In the genomic region with DNA sequence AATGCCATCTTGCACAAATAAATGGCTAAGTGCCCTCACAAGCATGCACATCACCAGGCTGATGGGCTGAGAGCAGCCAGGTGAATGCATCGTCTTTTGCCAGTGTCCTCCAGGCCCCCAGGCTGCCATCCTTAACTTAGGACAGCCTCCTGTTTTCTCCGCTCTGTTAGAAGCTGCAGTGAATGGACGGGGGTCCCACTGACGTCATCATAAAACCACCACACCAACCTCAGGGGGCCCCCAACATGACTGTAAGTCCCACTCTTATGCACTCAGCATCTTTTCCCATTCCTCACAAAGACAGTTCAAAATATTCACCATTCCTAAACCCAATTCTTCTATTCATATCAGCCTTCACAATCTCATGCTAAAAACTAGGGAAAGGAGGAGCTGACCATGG, we compare ENCODE assay signal across 41 cellular contexts. TPM values are rescaled to one million over a fixed set of nuclear protein-coding genes. Genes with fewer than 3 reads are reported as not detected.
"Had no signal": no experiment of that assay in that cellular context is flagged by ENCODE, and none has a peak within 500 bp of the region (broad histone marks: within the 10 kb centered on the region; RNA-seq: fewer than 3 reads in every experiment).

No MANE protein-coding gene starts in this region.

- H3K9me3 Mint-ChIP-seq: activated naive CD4-positive, alpha-beta T cell treated with anti-CD3 and anti-CD28 coated beads for 36 hours; activated naive CD4-positive, alpha-beta T cell treated with anti-CD3 and anti-CD28 coated beads, Interleukin-2, amount 10 ng/mL, durations not matched to agents 7 days and 5 days; activated naive CD8-positive, alpha-beta T cell treated with anti-CD3 and anti-CD28 coated beads for 36 hours; activated T-helper 1 cell treated with anti-CD3 and anti-CD28 coated beads, Interleukin-12 subunit alpha, Interleukin-12 subunit beta, Interleukin-2, Interleukin-4 antibody, amounts not matched to agents 30 ng/mL and 10 ng/mL and 1 ng/mL, durations not matched to agents 14 hours and 24 hours and 36 hours; activated T-helper 17 cell treated with anti-CD3 and anti-CD28 coated beads, Interleukin-2, amount 50 U/mL, for 72 hours; activated T-helper 2 cell treated with anti-CD3 and anti-CD28 coated beads, Interferon-gamma antibody, Interleukin-2, Interleukin-4, amounts not matched to agents 10 μg/mL and 5 μg/mL and 100 μg/mL, durations not matched to agents 14 hours and 24 hours and 36 hours had no signal

- H3K4me1 ChIP-seq: ascending aorta, body of pancreas, breast epithelium had no signal

- H3K36me3 Mint-ChIP-seq: activated naive CD4-positive, alpha-beta T cell treated with anti-CD3 and anti-CD28 coated beads, Interleukin-2, amount 10 ng/mL, durations not matched to agents 7 days and 5 days; activated naive CD4-positive, alpha-beta T cell treated with anti-CD3 and anti-CD28 coated beads, Interleukin-2, amount 50 U/mL, for 24 hours; activated naive CD4-positive, alpha-beta T cell treated with anti-CD3 and anti-CD28 coated beads, Interleukin-2, amount 50 U/mL, for 72 hours; activated naive CD8-positive, alpha-beta T cell; activated naive CD8-positive, alpha-beta T cell treated with anti-CD3 and anti-CD28 coated beads for 36 hours; activated naive CD8-positive, alpha-beta T cell treated with anti-CD3 and anti-CD28 coated beads, Interleukin-2, amount 10 ng/mL, durations not matched to agents 7 days and 5 days had no signal

- ATAC-seq: activated naive CD4-positive, alpha-beta T cell treated with anti-CD3 and anti-CD28 coated beads, Interleukin-2, amount 50 U/mL, for 72 hours; activated naive CD8-positive, alpha-beta T cell treated with anti-CD3 and anti-CD28 coated beads, Interleukin-2, amount 50 U/mL, for 24 hours; activated T-cell treated with anti-CD3 and anti-CD28 coated beads, Interleukin-2, amount 50 U/mL, for 4 hours; activated T-cell treated with anti-CD3 and anti-CD28 coated beads, Interleukin-2, amount 50 U/mL, for 72 hours; activated T-helper 17 cell treated with anti-CD3 and anti-CD28 coated beads, Interleukin-2, amount 50 U/mL, for 72 hours; body of pancreas had no signal

- H3K4me1 Mint-ChIP-seq: activated naive CD4-positive, alpha-beta T cell treated with anti-CD3 and anti-CD28 coated beads, Interleukin-2, amount 50 U/mL, for 24 hours; activated naive CD8-positive, alpha-beta T cell treated with anti-CD3 and anti-CD28 coated beads, Interleukin-2, amount 10 ng/mL, durations not matched to agents 7 days and 5 days; activated T-helper 17 cell treated with anti-CD3 and anti-CD28 coated beads, Interleukin-2, amount 50 U/mL, for 72 hours; central memory CD8-positive, alpha-beta T cell had no signal

- H3K9me3 ChIP-seq: adrenal gland, ascending aorta, body of pancreas, breast epithelium had no signal

- H3K4me3 Mint-ChIP-seq: activated naive CD4-positive, alpha-beta T cell treated with anti-CD3 and anti-CD28 coated beads for 36 hours; activated naive CD4-positive, alpha-beta T cell treated with anti-CD3 and anti-CD28 coated beads, Interleukin-2, amount 10 ng/mL, durations not matched to agents 7 days and 5 days; activated naive CD4-positive, alpha-beta T cell treated with anti-CD3 and anti-CD28 coated beads, Interleukin-2, amount 50 U/mL, for 24 hours; activated naive CD8-positive, alpha-beta T cell; activated naive CD8-positive, alpha-beta T cell treated with anti-CD3 and anti-CD28 coated beads for 36 hours; activated naive CD8-positive, alpha-beta T cell treated with anti-CD3 and anti-CD28 coated beads, Interleukin-2, amount 10 ng/mL, durations not matched to agents 7 days and 5 days; activated naive CD8-positive, alpha-beta T cell treated with anti-CD3 and anti-CD28 coated beads, Interleukin-2, amount 50 U/mL, for 24 hours; activated T-cell treated with anti-CD3 and anti-CD28 coated beads, Interleukin-2, amount 50 U/mL, for 24 hours; activated T-cell treated with anti-CD3 and anti-CD28 coated beads, Interleukin-2, amount 50 U/mL, for 4 hours; activated T-cell treated with anti-CD3 and anti-CD28 coated beads, Interleukin-2, amount 50 U/mL, for 72 hours; activated T-helper 1 cell treated with anti-CD3 and anti-CD28 coated beads, Interleukin-12 subunit alpha, Interleukin-12 subunit beta, Interleukin-2, Interleukin-4 antibody, amounts not matched to agents 30 ng/mL and 10 ng/mL and 1 ng/mL, durations not matched to agents 14 hours and 24 hours and 36 hours; activated T-helper 17 cell treated with anti-CD3 and anti-CD28 coated beads, Interleukin-2, amount 50 U/mL, for 72 hours; brain; central memory CD8-positive, alpha-beta T cell had no signal

- H3K27me3 ChIP-seq: adrenal gland, ascending aorta, body of pancreas, brain microvascular endothelial cell, breast epithelium, cardiac muscle cell had no signal

- H3K4me3 ChIP-seq: adrenal gland, ascending aorta, body of pancreas, breast epithelium, cardiac muscle cell had no signal

- H3K27me3 Mint-ChIP-seq: activated naive CD4-positive, alpha-beta T cell treated with anti-CD3 and anti-CD28 coated beads, Interleukin-2, amount 10 ng/mL, durations not matched to agents 7 days and 5 days; activated T-helper 17 cell treated with anti-CD3 and anti-CD28 coated beads, Interleukin-2, amount 50 U/mL, for 72 hours; central memory CD8-positive, alpha-beta T cell had no signal

- DNase-seq: activated effector memory CD4-positive, alpha-beta T cell treated with anti-CD3 and anti-CD28 coated beads, Interleukin-2, amount 50 U/mL, for 16 hours; activated effector memory CD4-positive, alpha-beta T cell treated with Interleukin-2 at 50 U/mL for 16 hours; activated gamma-delta T cell; activated gamma-delta T cell treated with Interleukin-2 at 50 U/mL for 16 hours; activated naive CD4-positive, alpha-beta T cell; activated naive CD4-positive, alpha-beta T cell treated with anti-CD3 and anti-CD28 coated beads for 36 hours; activated naive CD4-positive, alpha-beta T cell treated with anti-CD3 and anti-CD28 coated beads, Interleukin-2, amount 10 ng/mL, durations not matched to agents 7 days and 5 days; activated naive CD4-positive, alpha-beta T cell treated with anti-CD3 and anti-CD28 coated beads, Interleukin-2, amount 50 U/mL, for 16 hours; activated naive CD4-positive, alpha-beta T cell treated with Interleukin-2 at 50 U/mL for 16 hours; activated naive CD8-positive, alpha-beta T cell treated with anti-CD3 and anti-CD28 coated beads for 36 hours; activated naive CD8-positive, alpha-beta T cell treated with anti-CD3 and anti-CD28 coated beads, Interleukin-2, amount 10 ng/mL, durations not matched to agents 7 days and 5 days; activated naive CD8-positive, alpha-beta T cell treated with anti-CD3 and anti-CD28 coated beads, Interleukin-2, amount 50 U/mL, for 24 hours; activated T-cell treated with anti-CD3 and anti-CD28 coated beads for 4 hours; activated T-cell treated with anti-CD3 and anti-CD28 coated beads, Interleukin-2, amount 50 U/mL, for 1 hour; activated T-cell treated with anti-CD3 and anti-CD28 coated beads, Interleukin-2, amount 50 U/mL, for 24 hours; activated T-cell treated with anti-CD3 and anti-CD28 coated beads, Interleukin-2, amount 50 U/mL, for 4 hours; activated T-cell treated with anti-CD3 and anti-CD28 coated beads, Interleukin-2, amount 50 U/mL, for 48 hours; activated T-cell treated with anti-CD3 and anti-CD28 coated beads, Interleukin-2, amount 50 U/mL, for 72 hours; adrenal gland; amniotic stem cell; amygdala; anterior cingulate cortex; aorta; body of pancreas; brain microvascular endothelial cell; caudate nucleus; central memory CD4-positive, alpha-beta T cell; cerebellar nuclear complex had no signal

- H3K27ac ChIP-seq: adrenal gland, ascending aorta, body of pancreas, brain microvascular endothelial cell, breast epithelium, cardiac muscle cell had no signal

- H3K36me3 ChIP-seq: adrenal gland, ascending aorta, brain microvascular endothelial cell, breast epithelium, cardiac muscle cell had no signal

- H3K27ac Mint-ChIP-seq: activated naive CD4-positive, alpha-beta T cell treated with anti-CD3 and anti-CD28 coated beads for 36 hours; activated naive CD4-positive, alpha-beta T cell treated with anti-CD3 and anti-CD28 coated beads, Interleukin-2, amount 10 ng/mL, durations not matched to agents 7 days and 5 days; activated naive CD4-positive, alpha-beta T cell treated with anti-CD3 and anti-CD28 coated beads, Interleukin-2, amount 50 U/mL, for 24 hours; activated naive CD4-positive, alpha-beta T cell treated with anti-CD3 and anti-CD28 coated beads, Interleukin-2, amount 50 U/mL, for 72 hours; activated naive CD8-positive, alpha-beta T cell; activated naive CD8-positive, alpha-beta T cell treated with anti-CD3 and anti-CD28 coated beads for 36 hours; activated naive CD8-positive, alpha-beta T cell treated with anti-CD3 and anti-CD28 coated beads, Interleukin-2, amount 10 ng/mL, durations not matched to agents 7 days and 5 days; activated naive CD8-positive, alpha-beta T cell treated with anti-CD3 and anti-CD28 coated beads, Interleukin-2, amount 50 U/mL, for 24 hours; activated T-cell treated with anti-CD3 and anti-CD28 coated beads, Interleukin-2, amount 50 U/mL, for 24 hours; activated T-cell treated with anti-CD3 and anti-CD28 coated beads, Interleukin-2, amount 50 U/mL, for 72 hours; activated T-helper 1 cell treated with anti-CD3 and anti-CD28 coated beads, Interleukin-12 subunit alpha, Interleukin-12 subunit beta, Interleukin-2, Interleukin-4 antibody, amounts not matched to agents 30 ng/mL and 10 ng/mL and 1 ng/mL, durations not matched to agents 14 hours and 24 hours and 36 hours; activated T-helper 17 cell treated with anti-CD3 and anti-CD28 coated beads, Interleukin-2, amount 50 U/mL, for 72 hours; activated T-helper 2 cell treated with anti-CD3 and anti-CD28 coated beads, Interferon-gamma antibody, Interleukin-2, Interleukin-4, amounts not matched to agents 10 μg/mL and 5 μg/mL and 100 μg/mL, durations not matched to agents 14 hours and 24 hours and 36 hours had no signal

- FAIRE-seq: astrocyte, bronchial epithelial cell had no signal

RNA-seq across cellular contexts. Expression of a gene that starts 34.4 kb away (rescaled TPM):
- total RNA-seq: activated naive CD8-positive, alpha-beta T cell treated with anti-CD3 and anti-CD28 coated beads for 36 hours; activated T-helper 1 cell treated with anti-CD3 and anti-CD28 coated beads, Interleukin-12 subunit alpha, Interleukin-12 subunit beta, Interleukin-2, Interleukin-4 antibody, amounts not matched to agents 30 ng/mL and 10 ng/mL and 1 ng/mL, durations not matched to agents 14 hours and 24 hours and 36 hours; activated T-helper 2 cell treated with anti-CD3 and anti-CD28 coated beads, Interferon-gamma antibody, Interleukin-2, Interleukin-4, amounts not matched to agents 10 μg/mL and 5 μg/mL and 100 μg/mL, durations not matched to agents 14 hours and 24 hours and 36 hours had no signal
